In genomic region chr4:157043131-157043530, GRCh38 we compare ENCODE assay signal across 10 cellular contexts. TPM values are rescaled to one million over a fixed set of nuclear protein-coding genes. Genes with fewer than 3 reads are reported as not detected.
DNase-seq lines count a peak whose midpoint lies in the region; ATAC-seq and TF ChIP-seq lines count a peak whose summit lies in the region.
"Had no signal": no experiment of that assay in that cellular context is flagged by ENCODE, and none has a peak within 500 bp of the region (broad histone marks: within the 10 kb centered on the region; RNA-seq: fewer than 3 reads in every experiment).

No MANE protein-coding gene starts in this region.

- H3K4me3 ChIP-seq in NB4 (ENCODE audit: low read depth, low read length) (no peak overlapping the region), astrocyte of the spinal cord (ENCODE audit: low read depth, low read length) (no peak overlapping the region), dorsolateral prefrontal cortex (no peak overlapping the region), vagina (no peak overlapping the region)

- no peaks in the 10 kb centered on the region for H3K36me3 ChIP-seq in vagina

- DNase-seq in ELF-1 (ENCODE audit: low read depth, low spot score), result peak; percentile 45
- peak; percentile 3 for DNase-seq in NB4 (ENCODE audit: low read depth)
- DNase-seq in astrocyte of the spinal cord (ENCODE audit: low read depth, low spot score), result peak; percentile 56
- peak; percentile 51 to 55 for DNase-seq in lung microvascular endothelial cell (ENCODE audit: low read depth in 2 of 2)
- DNase-seq in dorsolateral prefrontal cortex, result no peak
- no peak for DNase-seq in NCI-H1436 treated with DMSO at 0.1 percent for 48 hours (lab: John Stamatoyannopoulos, UW)
- DNase-seq in vagina (ENCODE audit: extremely low spot score in 2 of 2), result no peak
- DNase-seq: activated CD4-positive, alpha-beta memory T cell treated with anti-CD3 and anti-CD28 coated beads, Interleukin-2, amount 10 ng/mL, durations not matched to agents 7 days and 5 days; NCI-H2029 treated with DMSO at 0.1 percent for 48 hours had no signal

- no peak for TF ChIP-seq POLR2A in NB4 (IDR thresholded peaks at IDR 0.05; ENCODE audit: extremely low read depth, insufficient read length)
- TF ChIP-seq POLR2A in vagina (IDR thresholded peaks at IDR 0.05), result no peak

- no peaks in the 10 kb centered on the region for H3K4me1 ChIP-seq in vagina

- in situ Hi-C loops in astrocyte of the spinal cord (cut with HindIII; ENCODE audit: low sequenced_read_pairs), result no loop called here

- intact Hi-C loops in dorsolateral prefrontal cortex (cut with DNase I) (loop anchor here (10.0 kb wide), 2 partner anchors 68 to 448 kb away; partner anchors contain the start of gene PDGFC (in 1 of the 2)), vagina (cut with DNase I) (no loop called here)

- no peaks in the 10 kb centered on the region for H3K27me3 ChIP-seq in dorsolateral prefrontal cortex
- no peaks in the 10 kb centered on the region for H3K27me3 ChIP-seq in vagina

- TF ChIP-seq CTCF in NB4 (IDR thresholded peaks at IDR 0.05; ENCODE audit: low read depth, low read length), result no peak
- TF ChIP-seq CTCF in astrocyte of the spinal cord (IDR thresholded peaks at IDR 0.05; ENCODE audit: low read depth, low read length), result peak; percentile 44
- peak in 1 of 56 donors; percentile 14 for TF ChIP-seq CTCF in dorsolateral prefrontal cortex (IDR thresholded peaks at IDR 0.05 in 54 of 56, conservative IDR thresholded peaks at IDR 0.05 in 2 of 56; ENCODE audit: low read depth in 1 of 56, partially characterized antibody in 56 of 56)
- TF ChIP-seq CTCF in vagina (IDR thresholded peaks at IDR 0.05), result no peak

- H3K9me3 ChIP-seq in vagina, result no peaks in the 10 kb centered on the region

- H3K27ac ChIP-seq in dorsolateral prefrontal cortex, result no peak overlapping the region
- no peak overlapping the region for H3K27ac ChIP-seq in vagina

- ATAC-seq in HG02642 (IDR thresholded peaks at IDR 0.05; ENCODE audit: poor library complexity, unreplicated experiment), result no peak

RNA-seq across cellular contexts. Expression of gene GLRB, which starts 32.8 kb away (rescaled TPM):
- total RNA-seq in lung microvascular endothelial cell (9.6 and 29.4 TPM in 2 replicates), dorsolateral prefrontal cortex (100 to 1,000 TPM in 53 of 120 experiments, 10 to 100 TPM in 67; 28.5 to 141 (median 96.7) TPM), vagina (2.9 TPM)
- total RNA-seq: activated CD4-positive, alpha-beta memory T cell treated with anti-CD3 and anti-CD28 coated beads, Interleukin-2, amount 10 ng/mL, durations not matched to agents 7 days and 5 days had no signal

Comparison
In these comparisons a context has a peak if more than half of its experiments do, and no peak if none do; other contexts are left out.
1. DNase-seq: peak in ELF-1 (single experiment), NB4 (single experiment), astrocyte of the spinal cord (single experiment) and lung microvascular endothelial cell (2 of 2); none in dorsolateral prefrontal cortex (0 of 10), NCI-H1436 treated with DMSO at 0.1 percent for 48 hours (single experiment) and vagina (0 of 2).